Comparison of ENCODE assay signal across 9 cellular contexts in genomic region chr3:159964166-159964973, GRCh38. TPM values are rescaled to one million over a fixed set of nuclear protein-coding genes. Genes with fewer than 3 reads are reported as not detected.
DNase-seq lines count a peak whose midpoint lies in the region; ATAC-seq, FAIRE-seq and TF ChIP-seq lines count a peak whose summit lies in the region.
"Had no signal": no experiment of that assay in that cellular context is flagged by ENCODE, and none has a peak within 500 bp of the region (broad histone marks: within the 10 kb centered on the region; RNA-seq: fewer than 3 reads in every experiment).

No MANE protein-coding gene starts in this region.

- H3K27me3 ChIP-seq in small intestine (ENCODE audit: control insufficient read depth in 2 of 2, insufficient read depth in 2 of 2, low read length in 2 of 2) (no peaks in the 10 kb centered on the region), esophagus squamous epithelium (no peaks in the 10 kb centered on the region)

- DNase-seq in fibroblast of villous mesenchyme (ENCODE audit: low read depth): peak; percentile 80
- DNase-seq in middle frontal gyrus (ENCODE audit: extremely low spot score, low spot score): no peak
- DNase-seq in small intestine: no peak
- DNase-seq in esophagus squamous epithelium (lab: John Stamatoyannopoulos, UW): no peak
- DNase-seq in effector CD4-positive, alpha-beta T cell: no peak

- no peaks in the 10 kb centered on the region for H3K36me3 ChIP-seq in small intestine (ENCODE audit: control insufficient read depth in 2 of 2, insufficient read depth in 2 of 2, low read length in 2 of 2)
- no peaks in the 10 kb centered on the region for H3K36me3 ChIP-seq in esophagus squamous epithelium

- ATAC-seq in GM21528 (IDR thresholded peaks at IDR 0.05; ENCODE audit: low FRiP score, unreplicated experiment) (peak; percentile 100), HG03575 (IDR thresholded peaks at IDR 0.05; ENCODE audit: extremely low read depth, insufficient number of reproducible peaks, low FRiP score, unreplicated experiment) (peak; percentile 100)

- H3K4me3 ChIP-seq in GM12875 (ENCODE audit: low read depth, low read length) (peak overlapping the region; percentile 36), fibroblast of villous mesenchyme (ENCODE audit: low read depth, low read length) (no peak overlapping the region), small intestine (ENCODE audit: low read depth in 1 of 2, low read length in 2 of 2) (no peak overlapping the region), esophagus squamous epithelium (no peak overlapping the region)
- H3K4me3 ChIP-seq: skin epidermis had no signal

- intact Hi-C loops in esophagus squamous epithelium (cut with DNase I): no loop called here

- 68 to 72% (median 71%) methylated on average over 7 of the region's 7 CpGs for WGBS in small intestine, 3 donors
- 68% methylated on average over 6 to 7 of the region's 7 CpGs for WGBS in esophagus squamous epithelium, 2 donors

- no peak for TF ChIP-seq POLR2A in esophagus squamous epithelium (IDR thresholded peaks at IDR 0.05)

- no peak for TF ChIP-seq CTCF in GM12875 (IDR thresholded peaks at IDR 0.05; ENCODE audit: borderline replicate concordance, insufficient read depth, low read depth, low read length)
- TF ChIP-seq CTCF in fibroblast of villous mesenchyme (IDR thresholded peaks at IDR 0.05; ENCODE audit: insufficient read depth, low read depth, low read length): no peak
- no peak for TF ChIP-seq CTCF in esophagus squamous epithelium (IDR thresholded peaks at IDR 0.05)

- H3K27ac ChIP-seq in small intestine (ENCODE audit: low read depth in 1 of 2, low read length in 1 of 2): no peak overlapping the region
- H3K27ac ChIP-seq in esophagus squamous epithelium: no peak overlapping the region
- H3K27ac ChIP-seq: skin epidermis had no signal

- no peak for FAIRE-seq in small intestine (lab: Jason Lieb, UNC)

- no peaks in the 10 kb centered on the region for H3K9me3 ChIP-seq in small intestine (ENCODE audit: control insufficient read depth, low read depth)
- no peaks in the 10 kb centered on the region for H3K9me3 ChIP-seq in esophagus squamous epithelium

- H3K4me1 ChIP-seq in small intestine (ENCODE audit: control insufficient read depth in 2 of 2, insufficient read depth in 1 of 2, low read depth in 1 of 2, low read length in 1 of 2) (peaks cover 0 to 2% of the 10 kb centered on the region in 2 donors), esophagus squamous epithelium (no peaks in the 10 kb centered on the region)

RNA-seq across cellular contexts. Expression of gene IL12A, which starts 24.3 kb away (rescaled TPM):
- total RNA-seq in fibroblast of villous mesenchyme: 0.64 and 2.2 TPM in 2 replicates
- under 1 TPM in 1 of 3 donors, not detected in 2; 0.46 TPM for polyA plus RNA-seq in small intestine
- total RNA-seq in esophagus squamous epithelium: 10 to 100 TPM in 2 of 4 donors, 1 to 10 TPM in 1, under 1 TPM in 1; 0.44 to 27.0 (median 6.8) TPM
